17 cellular contexts compared by ENCODE assay signal in the genomic region with DNA sequence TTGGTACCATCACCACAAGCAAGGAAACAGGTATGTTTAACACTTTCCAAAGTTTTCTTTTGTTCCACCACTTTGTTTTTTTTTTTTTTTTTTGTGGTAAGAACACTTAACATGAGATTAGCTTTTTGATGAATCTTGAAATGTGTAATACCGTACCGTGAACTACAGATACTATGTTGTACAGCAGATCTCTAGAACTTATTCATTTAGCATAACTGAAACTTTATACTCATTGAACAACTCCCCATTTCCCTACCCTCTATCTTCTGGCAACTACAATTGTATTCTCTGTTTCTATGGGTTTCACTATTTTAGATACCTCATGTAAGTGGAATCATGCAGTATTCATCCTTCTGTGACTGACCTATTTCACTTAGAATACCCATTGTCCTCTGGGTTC.
A peak's percentile ranks its signal among the peaks of the same experiment; 100 is the strongest.
DNase-seq lines count a peak whose midpoint lies in the region; ATAC-seq, FAIRE-seq and TF ChIP-seq lines count a peak whose summit lies in the region.
"Had no signal": no experiment of that assay in that cellular context is flagged by ENCODE, and none has a peak within 500 bp of the region (broad histone marks: within the 10 kb centered on the region; RNA-seq: fewer than 3 reads in every experiment).

No MANE protein-coding gene starts in this region.

- no peak for FAIRE-seq in kidney (lab: Jason Lieb, UNC)

- no peak for DNase-seq in CD8-positive, alpha-beta memory T cell
- DNase-seq in effector memory CD4-positive, alpha-beta T cell, result no peak
- DNase-seq in caudate nucleus (lab: John Stamatoyannopoulos, UW) (no peak), endodermal cell (no peak), thyroid gland (no peak), kidney (no peak)
- DNase-seq: BE2C, cortex of kidney, mesenchymal stem cell, retina had no signal

- H3K4me3 ChIP-seq in CD8-positive, alpha-beta memory T cell (ENCODE audit: low read length), result no peak overlapping the region
- no peak overlapping the region for H3K4me3 ChIP-seq in effector memory CD4-positive, alpha-beta T cell (ENCODE audit: insufficient read depth, low read depth, low read length, poor library complexity, severe bottlenecking)
- H3K4me3 ChIP-seq in endodermal cell (ENCODE audit: low read length), result no peak overlapping the region
- H3K4me3 ChIP-seq in thyroid gland (replicated peaks in 1 of 3), result no peak overlapping the region
- no peak overlapping the region for H3K4me3 ChIP-seq in kidney (ENCODE audit: low read length in 2 of 2)
- H3K4me3 ChIP-seq: ascending aorta, neural progenitor cell, thoracic aorta had no signal

- no peaks in the 10 kb centered on the region for H3K27me3 Mint-ChIP-seq in CD8-positive, alpha-beta memory T cell
- H3K27me3 Mint-ChIP-seq in endodermal cell (ENCODE audit: insufficient read depth), result peaks cover 2% of the 10 kb centered on the region

- ATAC-seq in GM18870 (IDR thresholded peaks at IDR 0.05; ENCODE audit: unreplicated experiment), result peak; percentile 78
- ATAC-seq in HG03558 (IDR thresholded peaks at IDR 0.05; ENCODE audit: extremely low read depth, unreplicated experiment), result peak; percentile 61
- ATAC-seq: WTC11 had no signal

- no peak overlapping the region for H3K27ac ChIP-seq in CD8-positive, alpha-beta memory T cell (ENCODE audit: low read depth, low read length)
- peak overlapping the region; percentile 22 for H3K27ac ChIP-seq in effector memory CD4-positive, alpha-beta T cell (ENCODE audit: insufficient read depth, low read length, poor library complexity, severe bottlenecking)
- H3K27ac ChIP-seq in caudate nucleus (ENCODE audit: low read depth, low read length) (no peak overlapping the region), endodermal cell (ENCODE audit: low read depth, low read length) (no peak overlapping the region), thyroid gland (no peak overlapping the region), kidney (ENCODE audit: low read depth in 2 of 2, low read length in 2 of 2) (no peak overlapping the region)
- H3K27ac ChIP-seq: ascending aorta, neural progenitor cell, RWPE1, thoracic aorta had no signal

- H3K27ac Mint-ChIP-seq in CD8-positive, alpha-beta memory T cell, result peak overlapping the region in 7 of 8 donors; percentile 16 to 92 (median 57)
- no peak overlapping the region for H3K27ac Mint-ChIP-seq in endodermal cell
- H3K27ac Mint-ChIP-seq: neural progenitor cell, WTC11 had no signal

- H3K9ac ChIP-seq in endodermal cell (ENCODE audit: extremely low read depth, low read length, poor library complexity, severe bottlenecking), result no peak overlapping the region
- H3K9ac ChIP-seq in kidney (ENCODE audit: low read length in 2 of 2), result no peak overlapping the region
- H3K9ac ChIP-seq: neural progenitor cell had no signal

- WGBS in endodermal cell (ENCODE audit: insufficient coverage in 1 of 2, insufficient read length in 1 of 2), 2 experiments, result 100% methylated on average over 2 of the region's 2 CpGs; no CpG with 5 or more reads in 1 of the 2 experiments
- WGBS in thyroid gland, 2 donors, result 86 to 90% methylated on average over 2 of the region's 2 CpGs

- CTCF ChIA-PET in CD8-positive, alpha-beta memory T cell (lab: Charles Lee), result interaction anchor here (0.8 to 4.2 kb wide), 2 partner anchors 13 to 18 kb away, joined by 3 to 11 read pairs; no protein-coding TSS in a partner anchor

- H3K4me1 ChIP-seq in CD8-positive, alpha-beta memory T cell (ENCODE audit: insufficient read depth, low read length), result peaks cover 81% of the 10 kb centered on the region
- H3K4me1 ChIP-seq in effector memory CD4-positive, alpha-beta T cell (ENCODE audit: control insufficient read depth, insufficient read depth, low read length, poor library complexity, severe bottlenecking), result peaks cover 87% of the 10 kb centered on the region
- H3K4me1 ChIP-seq in endodermal cell (ENCODE audit: control insufficient read depth, insufficient read depth, low read length), result peaks cover 4% of the 10 kb centered on the region
- H3K4me1 ChIP-seq in thyroid gland, result peaks cover 9 to 11% of the 10 kb centered on the region in 2 donors
- peaks cover 2 to 8% of the 10 kb centered on the region in 2 donors for H3K4me1 ChIP-seq in kidney (ENCODE audit: control insufficient read depth in 1 of 2, insufficient read depth in 1 of 2, low read depth in 1 of 2, low read length in 2 of 2)
- H3K4me1 ChIP-seq: BE2C, neural progenitor cell had no signal

- peak overlapping the region in 3 of 7 donors; percentile 7 to 16 (median 13) for H3K4me3 Mint-ChIP-seq in CD8-positive, alpha-beta memory T cell
- H3K4me3 Mint-ChIP-seq in endodermal cell, result no peak overlapping the region
- H3K4me3 Mint-ChIP-seq: neural progenitor cell, WTC11 had no signal

- no peak for TF ChIP-seq POLR2A in thyroid gland (IDR thresholded peaks at IDR 0.05)

- no peaks in the 10 kb centered on the region for H3K9me3 Mint-ChIP-seq in CD8-positive, alpha-beta memory T cell
- H3K9me3 Mint-ChIP-seq in endodermal cell, result no peaks in the 10 kb centered on the region
- H3K9me3 Mint-ChIP-seq: neural progenitor cell, WTC11 had no signal

- no peaks in the 10 kb centered on the region for H3K9me3 ChIP-seq in CD8-positive, alpha-beta memory T cell (ENCODE audit: low read length)
- H3K9me3 ChIP-seq in effector memory CD4-positive, alpha-beta T cell (ENCODE audit: control insufficient read depth, low read length), result no peaks in the 10 kb centered on the region
- no peaks in the 10 kb centered on the region for H3K9me3 ChIP-seq in endodermal cell (ENCODE audit: control insufficient read depth, low read length)
- H3K9me3 ChIP-seq in thyroid gland, result no peaks in the 10 kb centered on the region
- no peaks in the 10 kb centered on the region for H3K9me3 ChIP-seq in kidney (ENCODE audit: control insufficient read depth in 1 of 2, low read length in 2 of 2)
- H3K9me3 ChIP-seq: ascending aorta, BE2C, thoracic aorta had no signal

- H3K27me3 ChIP-seq in CD8-positive, alpha-beta memory T cell (ENCODE audit: insufficient read depth, low read length, poor library complexity, severe bottlenecking), result no peaks in the 10 kb centered on the region
- H3K27me3 ChIP-seq in effector memory CD4-positive, alpha-beta T cell (replicated peaks; ENCODE audit: control insufficient read depth, insufficient read depth, low read length, poor library complexity, severe bottlenecking), result no peaks in the 10 kb centered on the region
- H3K27me3 ChIP-seq in endodermal cell (ENCODE audit: control insufficient read depth, insufficient read depth, low read length, poor library complexity, severe bottlenecking), result no peaks in the 10 kb centered on the region
- H3K27me3 ChIP-seq in thyroid gland, result no peaks in the 10 kb centered on the region
- H3K27me3 ChIP-seq: ascending aorta, BE2C, neural progenitor cell had no signal

- POLR2A ChIA-PET in CD8-positive, alpha-beta memory T cell (lab: Charles Lee), result interaction anchor here (0.5 to 2.3 kb wide), 4 partner anchors 14 to 645 kb away, joined by 3 to 10 read pairs (median 4); no protein-coding TSS in a partner anchor

- no peaks in the 10 kb centered on the region for H3K36me3 Mint-ChIP-seq in CD8-positive, alpha-beta memory T cell
- H3K36me3 Mint-ChIP-seq in endodermal cell (ENCODE audit: low read depth), result no peaks in the 10 kb centered on the region
- H3K36me3 Mint-ChIP-seq: neural progenitor cell, WTC11 had no signal

- H3K4me1 Mint-ChIP-seq in CD8-positive, alpha-beta memory T cell, result peaks cover 94 to 100% (median 94%) of the 10 kb centered on the region in 3 donors
- H3K4me1 Mint-ChIP-seq in endodermal cell, result peaks cover 9% of the 10 kb centered on the region

- H3K36me3 ChIP-seq in CD8-positive, alpha-beta memory T cell (ENCODE audit: insufficient read depth, low read length), result no peaks in the 10 kb centered on the region
- no peaks in the 10 kb centered on the region for H3K36me3 ChIP-seq in effector memory CD4-positive, alpha-beta T cell (ENCODE audit: control insufficient read depth, insufficient read depth, low read length)
- no peaks in the 10 kb centered on the region for H3K36me3 ChIP-seq in endodermal cell (ENCODE audit: control insufficient read depth, insufficient read depth, low read length)
- H3K36me3 ChIP-seq in thyroid gland, result no peaks in the 10 kb centered on the region
- H3K36me3 ChIP-seq in kidney (ENCODE audit: control insufficient read depth in 1 of 2, insufficient read depth in 2 of 2, low read length in 2 of 2), result no peaks in the 10 kb centered on the region
- H3K36me3 ChIP-seq: ascending aorta, BE2C, neural progenitor cell, thoracic aorta had no signal

- TF ChIP-seq CTCF in endodermal cell (conservative IDR thresholded peaks at IDR 0.05) (no peak), thyroid gland (IDR thresholded peaks at IDR 0.05) (no peak), kidney (IDR thresholded peaks at IDR 0.05; ENCODE audit: borderline replicate concordance, extremely low read depth, insufficient read depth) (no peak)

- intact Hi-C loops in thyroid gland (cut with DNase I), result no loop called here
- intact Hi-C loops in kidney (cut with DNase I), result no loop called here
